Comparison of ENCODE assay signal across 40 cellular contexts in genomic region chr11:58070585-58070984, GRCh38. TPM values are rescaled to one million over a fixed set of nuclear protein-coding genes. Genes with fewer than 3 reads are reported as not detected.
"Had no signal": no experiment of that assay in that cellular context is flagged by ENCODE, and none has a peak within 500 bp of the region (broad histone marks: within the 10 kb centered on the region; RNA-seq: fewer than 3 reads in every experiment).

No MANE protein-coding gene starts in this region.

- H3K4me3 Mint-ChIP-seq: activated CD4-positive, alpha-beta memory T cell treated with anti-CD3 and anti-CD28 coated beads for 36 hours; activated CD4-positive, alpha-beta T cell treated with anti-CD3 and anti-CD28 coated beads, Interleukin-2, amount 10 ng/mL, durations not matched to agents 24 days and 14 days; activated T-cell treated with anti-CD3 and anti-CD28 coated beads, Interleukin-2, amount 50 U/mL, for 24 hours; activated T-helper 17 cell treated with anti-CD3 and anti-CD28 coated beads, Interleukin-2, amount 50 U/mL, for 72 hours; naive thymus-derived CD4-positive, alpha-beta T cell; neural crest cell; stimulated activated naive CD8-positive, alpha-beta T cell treated with anti-CD3 and anti-CD28 coated beads, Interleukin-15, amount 100 ng/mL, for 72 hours; T-helper 17 cell had no signal

- H3K79me2 ChIP-seq: parathyroid adenoma had no signal

- ATAC-seq: activated T-helper 17 cell treated with anti-CD3 and anti-CD28 coated beads, Interleukin-2, amount 50 U/mL, for 72 hours; heart left ventricle; left cardiac atrium; left ventricle myocardium superior; naive thymus-derived CD4-positive, alpha-beta T cell; right cardiac atrium; stimulated activated naive CD8-positive, alpha-beta T cell treated with anti-CD3 and anti-CD28 coated beads, Interleukin-15, amount 100 ng/mL, for 72 hours; T-helper 17 cell had no signal

- H3K27me3 Mint-ChIP-seq: activated CD4-positive, alpha-beta memory T cell treated with anti-CD3 and anti-CD28 coated beads for 36 hours; activated CD4-positive, alpha-beta T cell treated with anti-CD3 and anti-CD28 coated beads, Interleukin-2, amount 10 ng/mL, durations not matched to agents 24 days and 14 days; activated T-helper 17 cell treated with anti-CD3 and anti-CD28 coated beads, Interleukin-2, amount 50 U/mL, for 72 hours; stimulated activated naive CD8-positive, alpha-beta T cell treated with anti-CD3 and anti-CD28 coated beads, Interleukin-15, amount 100 ng/mL, for 72 hours had no signal

- H3K9me3 Mint-ChIP-seq: activated CD4-positive, alpha-beta T cell treated with anti-CD3 and anti-CD28 coated beads, Interleukin-2, amount 10 ng/mL, durations not matched to agents 24 days and 14 days; activated T-helper 17 cell treated with anti-CD3 and anti-CD28 coated beads, Interleukin-2, amount 50 U/mL, for 72 hours had no signal

- H3K36me3 ChIP-seq: brain microvascular endothelial cell, heart left ventricle, thyroid gland, upper lobe of left lung, vagina had no signal

- H3K4me1 Mint-ChIP-seq: activated CD4-positive, alpha-beta T cell treated with anti-CD3 and anti-CD28 coated beads, Interleukin-2, amount 10 ng/mL, durations not matched to agents 24 days and 14 days; activated T-helper 17 cell treated with anti-CD3 and anti-CD28 coated beads, Interleukin-2, amount 50 U/mL, for 72 hours; naive thymus-derived CD4-positive, alpha-beta T cell; neural crest cell; stimulated activated naive CD8-positive, alpha-beta T cell treated with anti-CD3 and anti-CD28 coated beads, Interleukin-15, amount 100 ng/mL, for 72 hours; T-helper 17 cell had no signal

- H2AFZ ChIP-seq: parathyroid adenoma had no signal

- H3K27ac ChIP-seq: brain microvascular endothelial cell, coronary artery, dorsolateral prefrontal cortex, heart left ventricle, parathyroid adenoma, thyroid gland, upper lobe of left lung, vagina had no signal

- H3K36me3 Mint-ChIP-seq: activated CD4-positive, alpha-beta memory T cell treated with anti-CD3 and anti-CD28 coated beads for 36 hours; naive thymus-derived CD4-positive, alpha-beta T cell had no signal

- H3K27me3 ChIP-seq: brain microvascular endothelial cell, dorsolateral prefrontal cortex, heart left ventricle, thyroid gland, upper lobe of left lung, vagina had no signal

- DNase-seq: activated CD4-positive, alpha-beta memory T cell treated with anti-CD3 and anti-CD28 coated beads for 36 hours; activated CD4-positive, alpha-beta T cell treated with anti-CD3 and anti-CD28 coated beads, Interleukin-2, amount 10 ng/mL, durations not matched to agents 24 days and 14 days; activated CD4-positive, CD25-positive, alpha-beta regulatory T cell treated with anti-CD3 and anti-CD28 coated beads, Interleukin-2, amount 50 U/mL, for 72 hours; activated CD8-positive, alpha-beta memory T cell treated with anti-CD3 and anti-CD28 coated beads, Interleukin-2, amount 50 U/mL, for 48 hours; activated gamma-delta T cell treated with Interleukin-2 at 50 U/mL for 16 hours; activated naive CD4-positive, alpha-beta T cell treated with anti-CD3 and anti-CD28 coated beads, Interleukin-2, amount 50 U/mL, for 16 hours; activated T-cell treated with anti-CD3 and anti-CD28 coated beads, Interleukin-2, amount 50 U/mL, for 24 hours; amniotic stem cell; brain microvascular endothelial cell; dorsolateral prefrontal cortex; effector memory CD4-positive, alpha-beta T cell; erythroblast; heart left ventricle; left cardiac atrium; left ventricle myocardium superior; naive thymus-derived CD4-positive, alpha-beta T cell; nucleus accumbens; right cardiac atrium; stimulated activated CD4-positive, alpha-beta T cell treated with anti-CD3 and anti-CD28 coated beads, Interleukin-2, amount 100 ng/mL, for 48 hours; stimulated activated naive CD8-positive, alpha-beta T cell treated with anti-CD3 and anti-CD28 coated beads, Interleukin-15, amount 100 ng/mL, for 72 hours; substantia nigra; T-helper 17 cell; T1000; thyroid gland; upper lobe of left lung had no signal

- H3K4me3 ChIP-seq: coronary artery, dorsolateral prefrontal cortex, heart left ventricle, thyroid gland, upper lobe of left lung, vagina had no signal

- H3K4me1 ChIP-seq: heart left ventricle, parathyroid adenoma, thyroid gland, upper lobe of left lung, vagina had no signal

- H3K27ac Mint-ChIP-seq: activated CD4-positive, alpha-beta memory T cell treated with anti-CD3 and anti-CD28 coated beads for 36 hours; activated CD4-positive, alpha-beta T cell treated with anti-CD3 and anti-CD28 coated beads, Interleukin-2, amount 10 ng/mL, durations not matched to agents 24 days and 14 days; activated T-cell treated with anti-CD3 and anti-CD28 coated beads, Interleukin-2, amount 50 U/mL, for 24 hours; activated T-helper 17 cell treated with anti-CD3 and anti-CD28 coated beads, Interleukin-2, amount 50 U/mL, for 72 hours; naive thymus-derived CD4-positive, alpha-beta T cell; stimulated activated naive CD8-positive, alpha-beta T cell treated with anti-CD3 and anti-CD28 coated beads, Interleukin-15, amount 100 ng/mL, for 72 hours; T-helper 17 cell had no signal

RNA-seq across cellular contexts. Expression of gene OR6Q1, which starts 39.8 kb away (rescaled TPM):
- total RNA-seq: activated CD4-positive, alpha-beta memory T cell treated with anti-CD3 and anti-CD28 coated beads for 36 hours; activated CD4-positive, alpha-beta T cell treated with anti-CD3 and anti-CD28 coated beads, Interleukin-2, amount 10 ng/mL, durations not matched to agents 24 days and 14 days; activated CD8-positive, alpha-beta memory T cell treated with anti-CD3 and anti-CD28 coated beads for 36 hours; astrocyte; cardiac septum; cerebellum; dorsolateral prefrontal cortex; fibroblast of lung; fibroblast of villous mesenchyme; heart left ventricle; left cardiac atrium; left ventricle myocardium superior; lung microvascular endothelial cell; mesenteric fat pad; naive thymus-derived CD4-positive, alpha-beta T cell; neural crest cell; pulmonary artery endothelial cell; right cardiac atrium; skeletal muscle tissue; T-helper 17 cell; thyroid gland; upper lobe of left lung; vagina had no signal
- polyA plus RNA-seq: fibroblast of lung; heart left ventricle; naive thymus-derived CD4-positive, alpha-beta T cell; right cardiac atrium had no signal

RNA-seq across cellular contexts. Expression of gene OR9Q1, which starts 46.9 kb away (rescaled TPM):
- total RNA-seq: activated CD4-positive, alpha-beta memory T cell treated with anti-CD3 and anti-CD28 coated beads for 36 hours; activated CD4-positive, alpha-beta T cell treated with anti-CD3 and anti-CD28 coated beads, Interleukin-2, amount 10 ng/mL, durations not matched to agents 24 days and 14 days; activated CD8-positive, alpha-beta memory T cell treated with anti-CD3 and anti-CD28 coated beads for 36 hours; astrocyte; cardiac septum; cerebellum; fibroblast of lung; fibroblast of villous mesenchyme; heart left ventricle; left cardiac atrium; left ventricle myocardium superior; lung microvascular endothelial cell; mesenteric fat pad; naive thymus-derived CD4-positive, alpha-beta T cell; neural crest cell; pulmonary artery endothelial cell; right cardiac atrium; skeletal muscle tissue; T-helper 17 cell; thyroid gland; upper lobe of left lung; vagina had no signal
- polyA plus RNA-seq: fibroblast of lung; heart left ventricle; naive thymus-derived CD4-positive, alpha-beta T cell; right cardiac atrium had no signal

RNA-seq across cellular contexts. Expression of gene OR9I1, which starts 54.7 kb away (rescaled TPM):
- total RNA-seq: activated CD4-positive, alpha-beta memory T cell treated with anti-CD3 and anti-CD28 coated beads for 36 hours; activated CD4-positive, alpha-beta T cell treated with anti-CD3 and anti-CD28 coated beads, Interleukin-2, amount 10 ng/mL, durations not matched to agents 24 days and 14 days; activated CD8-positive, alpha-beta memory T cell treated with anti-CD3 and anti-CD28 coated beads for 36 hours; activated T-helper 17 cell treated with anti-CD3 and anti-CD28 coated beads, Interleukin-2, amount 50 U/mL, for 72 hours; astrocyte; cardiac septum; cerebellum; dorsolateral prefrontal cortex; fibroblast of lung; fibroblast of villous mesenchyme; heart left ventricle; left cardiac atrium; left ventricle myocardium superior; lung microvascular endothelial cell; mesenteric fat pad; naive thymus-derived CD4-positive, alpha-beta T cell; neural crest cell; pulmonary artery endothelial cell; right cardiac atrium; skeletal muscle tissue; T-helper 17 cell; thyroid gland; upper lobe of left lung; vagina had no signal
- polyA plus RNA-seq: fibroblast of lung; heart left ventricle; naive thymus-derived CD4-positive, alpha-beta T cell; right cardiac atrium had no signal
